11 cellular contexts compared by ENCODE assay signal in the genomic region with DNA sequence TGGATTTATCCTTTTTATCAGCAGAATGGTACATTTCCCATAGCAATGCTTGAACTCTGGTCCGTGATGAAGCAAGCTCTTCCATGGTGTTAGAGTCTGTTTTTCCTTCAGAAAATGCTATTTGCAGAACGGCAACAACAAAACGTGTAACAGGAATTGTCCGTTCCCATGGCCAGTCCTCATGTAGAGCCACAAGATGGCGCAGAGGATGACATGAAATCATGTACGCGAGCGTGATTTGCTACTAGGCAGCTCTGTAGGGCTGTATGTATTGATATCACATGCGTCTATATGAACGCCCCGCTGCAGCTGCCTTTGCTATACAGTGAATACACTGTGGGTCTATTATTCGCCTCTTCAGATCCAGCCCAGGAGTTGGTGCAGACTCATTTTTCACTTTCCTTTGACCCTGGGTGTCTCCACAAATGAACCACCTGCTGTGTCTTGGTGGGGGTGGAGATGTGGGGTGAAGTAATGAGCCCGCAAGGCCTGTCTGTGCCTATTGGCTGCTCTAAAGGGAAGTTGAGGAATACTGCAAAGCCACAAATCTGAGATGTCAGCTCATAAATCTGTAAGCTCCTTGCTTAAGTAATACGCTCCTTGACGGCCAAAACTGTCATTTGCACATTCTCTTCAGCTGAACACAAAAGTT.
A peak's percentile ranks its signal among the peaks of the same experiment; 100 is the strongest.
DNase-seq lines count a peak whose midpoint lies in the region; ATAC-seq, FAIRE-seq and TF ChIP-seq lines count a peak whose summit lies in the region.
"Had no signal": no experiment of that assay in that cellular context is flagged by ENCODE, and none has a peak within 500 bp of the region (broad histone marks: within the 10 kb centered on the region; RNA-seq: fewer than 3 reads in every experiment).

No MANE protein-coding gene starts in this region.

- no peak overlapping the region for H3K4me3 ChIP-seq in neural progenitor cell
- H3K4me3 ChIP-seq: gastroesophageal sphincter had no signal

- no peaks in the 10 kb centered on the region for H4K20me1 ChIP-seq in neural progenitor cell (ENCODE audit: low read depth)

- H3K36me3 ChIP-seq in neural progenitor cell: no peaks in the 10 kb centered on the region
- H3K36me3 ChIP-seq: gastroesophageal sphincter had no signal

- FAIRE-seq in TTC549 (lab: Jason Lieb, UNC): peak; percentile 76
- FAIRE-seq: A204.1 had no signal

- no peak overlapping the region for H3K4me3 Mint-ChIP-seq in neural progenitor cell

- no peak overlapping the region for H3K27ac Mint-ChIP-seq in neural progenitor cell

- ATAC-seq in HG02970 (IDR thresholded peaks at IDR 0.05; ENCODE audit: low FRiP score, unreplicated experiment) (no peak), GM18519 (IDR thresholded peaks at IDR 0.05; ENCODE audit: low FRiP score, unreplicated experiment) (no peak)
- ATAC-seq: gastroesophageal sphincter had no signal

- no peak overlapping the region for H3K9ac ChIP-seq in neural progenitor cell

- no peak overlapping the region for H3K27ac ChIP-seq in neural progenitor cell
- H3K27ac ChIP-seq: gastroesophageal sphincter had no signal

- no peaks in the 10 kb centered on the region for H3K9me3 ChIP-seq in neural progenitor cell (ENCODE audit: low read depth)
- H3K9me3 ChIP-seq: gastroesophageal sphincter had no signal

- no peak overlapping the region for H2AFZ ChIP-seq in neural progenitor cell (replicated peaks)

- no peak overlapping the region for H3K4me2 ChIP-seq in neural progenitor cell

- DNase-seq in NCI-H1417 (lab: John Stamatoyannopoulos, UW): peak; percentile 2 to 61 (median 38)
- no peak for DNase-seq in NCI-H1417 treated with DMSO at 0.1 percent for 48 hours (lab: John Stamatoyannopoulos, UW)
- DNase-seq in NCI-H146 (lab: John Stamatoyannopoulos, UW): peak; percentile 99
- peak; percentile 36 for DNase-seq in neural progenitor cell (ENCODE audit: low spot score)
- DNase-seq in SHP77 (lab: John Stamatoyannopoulos, UW): no peak
- DNase-seq: amygdala had no signal

- H3K4me1 ChIP-seq in neural progenitor cell: peaks cover 11% of the 10 kb centered on the region
- H3K4me1 ChIP-seq: gastroesophageal sphincter had no signal

- no peaks in the 10 kb centered on the region for H3K27me3 ChIP-seq in neural progenitor cell
- H3K27me3 ChIP-seq: gastroesophageal sphincter had no signal

- H3K79me2 ChIP-seq in neural progenitor cell (ENCODE audit: low read depth): no peaks in the 10 kb centered on the region

- peaks cover 2% of the 10 kb centered on the region for H3K27me3 Mint-ChIP-seq in neural progenitor cell (ENCODE audit: insufficient read depth, low read depth)

- H3K9me3 Mint-ChIP-seq in neural progenitor cell: peaks cover under 1% of the 10 kb centered on the region

- TF ChIP-seq CTCF in neural progenitor cell (IDR thresholded peaks at IDR 0.05): peak; percentile 40

- H3K36me3 Mint-ChIP-seq in neural progenitor cell: peaks cover 1% of the 10 kb centered on the region

- peaks cover 19% of the 10 kb centered on the region for H3K4me1 Mint-ChIP-seq in neural progenitor cell

- peaks cover 5% of the 10 kb centered on the region for H3F3A ChIP-seq in neural progenitor cell (ENCODE audit: low read depth)

Comparison
In these comparisons a context has a peak if more than half of its experiments do, and no peak if none do; other contexts are left out.
1. DNase-seq: peak in NCI-H1417 (3 of 3), NCI-H146 (single experiment) and neural progenitor cell (single experiment); none in NCI-H1417 treated with DMSO at 0.1 percent for 48 hours (single experiment) and SHP77 (0 of 2).